Comparison of ENCODE assay signal across 8 cellular contexts in genomic region chr19:37317403-37318209, GRCh38. TPM values are rescaled to one million over a fixed set of nuclear protein-coding genes. Genes with fewer than 3 reads are reported as not detected.
DNase-seq lines count a peak whose midpoint lies in the region; ATAC-seq and TF ChIP-seq lines count a peak whose summit lies in the region.

No MANE protein-coding gene starts in this region.

- under 1% methylated on average over 57 of the region's 57 CpGs for whole genome bisulfite sequencing in HUES64

- no peaks in the 10 kb centered on the region for H4K20me1 ChIP-seq in OCI-LY1 (ENCODE audit: insufficient read depth, low read length)

- no peaks in the 10 kb centered on the region for H3K27me3 ChIP-seq in HUES64 (ENCODE audit: insufficient read depth, low read length)
- H3K27me3 ChIP-seq in OCI-LY1 (ENCODE audit: insufficient read depth, low read length): no peaks in the 10 kb centered on the region
- no peaks in the 10 kb centered on the region for H3K27me3 ChIP-seq in mononuclear cell (ENCODE audit: insufficient read depth, low read length)

- peak overlapping the region; percentile 78 for H3K4me2 ChIP-seq in OCI-LY1 (ENCODE audit: low read length)

- DNase-seq in DMS 273 (lab: John Stamatoyannopoulos, UW; ENCODE audit: unreplicated experiment) (peak; percentile 98), activated T-cell treated with anti-CD3 and anti-CD28 coated beads for 24 hours (ENCODE audit: low read depth) (peak; percentile 94), epithelial cell of esophagus (ENCODE audit: low read depth) (peak; percentile 99)
- DNase-seq in stimulated activated CD8-positive, alpha-beta memory T cell treated with anti-CD3 and anti-CD28 coated beads, Interleukin-4, amount 100 ng/mL, for 1 hour (ENCODE audit: low read depth in 2 of 2, low spot score in 1 of 2): peak; percentile 74 to 86

- no peaks in the 10 kb centered on the region for H3F3A ChIP-seq in OCI-LY1 (ENCODE audit: insufficient read depth, low read length)

- TF ChIP-seq CTCF in OCI-LY1 (IDR thresholded peaks at IDR 0.05; ENCODE audit: low read length) (peak; percentile 36; the same call in 1 of the 2 replicates), epithelial cell of esophagus (IDR thresholded peaks at IDR 0.05; ENCODE audit: insufficient read depth, low read depth, low read length, missing control alignments) (peak; percentile 35)

- H3K79me2 ChIP-seq in OCI-LY1 (ENCODE audit: insufficient read depth, low read length): peaks cover 19% of the 10 kb centered on the region

- H3K9me2 ChIP-seq in OCI-LY1 (ENCODE audit: low read depth, low read length): no peaks in the 10 kb centered on the region

- peak overlapping the region; percentile 94 for H3K4me3 ChIP-seq in HUES64 (ENCODE audit: low read length)
- peak overlapping the region; percentile 88 for H3K4me3 ChIP-seq in OCI-LY1 (ENCODE audit: low read depth, low read length, poor library complexity, severe bottlenecking)
- peak overlapping the region; percentile 99 for H3K4me3 ChIP-seq in epithelial cell of esophagus (ENCODE audit: low read length)
- H3K4me3 ChIP-seq in mononuclear cell (ENCODE audit: low read length): peak overlapping the region; percentile 93

- H3K36me3 ChIP-seq in HUES64 (ENCODE audit: insufficient read depth, low read length) (peaks cover 3% of the 10 kb centered on the region; the same call in 1 of the 2 replicates), OCI-LY1 (ENCODE audit: insufficient read depth, low read length) (peaks cover 28% of the 10 kb centered on the region)

- H3K27ac ChIP-seq in HUES64 (ENCODE audit: low read depth, low read length) (peak overlapping the region; percentile 85), OCI-LY1 (ENCODE audit: low read depth, low read length, poor library complexity, severe bottlenecking) (no peak overlapping the region)

- peak overlapping the region; percentile 88 for H3K9ac ChIP-seq in HUES64 (ENCODE audit: low read depth, low read length)
- H3K9ac ChIP-seq in OCI-LY1 (ENCODE audit: low read length): peak overlapping the region; percentile 85

- H3K9me3 ChIP-seq in HUES64 (ENCODE audit: insufficient read depth, low read depth, low read length) (no peaks in the 10 kb centered on the region), OCI-LY1 (ENCODE audit: low read length) (no peaks in the 10 kb centered on the region; the same call in 1 of the 2 replicates), mononuclear cell (ENCODE audit: low read depth, low read length) (no peaks in the 10 kb centered on the region)

- peak; percentile 97 for ATAC-seq in GM21447 (IDR thresholded peaks at IDR 0.05; ENCODE audit: unreplicated experiment)

- H3K4me1 ChIP-seq in HUES64 (ENCODE audit: insufficient read depth, low read length) (peaks cover 36% of the 10 kb centered on the region), OCI-LY1 (ENCODE audit: insufficient read depth, low read length, severe bottlenecking) (peaks cover 8% of the 10 kb centered on the region), mononuclear cell (ENCODE audit: insufficient read depth, low read length) (peaks cover 21% of the 10 kb centered on the region)

- no peak overlapping the region for H2AFZ ChIP-seq in OCI-LY1 (ENCODE audit: low read length)

RNA-seq across cellular contexts. Expression of gene ZNF527, which starts 53.3 kb away (rescaled TPM):
- 2.5 TPM for polyA plus RNA-seq in HUES64 (2013, experiment 1 of 2)
- polyA plus RNA-seq in HUES64 (2013, experiment 2 of 2): 2.0 TPM
- 8.9 TPM for total RNA-seq in mononuclear cell
